ENCODE assay signal across 10 cellular contexts in genomic region chr18:63311481-63312409, GRCh38. TPM values are rescaled to one million over a fixed set of nuclear protein-coding genes. Genes with fewer than 3 reads are reported as not detected.
DNase-seq lines count a peak whose midpoint lies in the region; ATAC-seq and TF ChIP-seq lines count a peak whose summit lies in the region.
"Had no signal": no experiment of that assay in that cellular context is flagged by ENCODE, and none has a peak within 500 bp of the region (broad histone marks: within the 10 kb centered on the region; RNA-seq: fewer than 3 reads in every experiment).

No MANE protein-coding gene starts in this region.

- TF ChIP-seq CTCF in GM20000 (IDR thresholded peaks at IDR 0.05; ENCODE audit: extremely low read depth, missing control alignments) (no peak), neural progenitor cell (IDR thresholded peaks at IDR 0.05) (no peak)

- H3K4me1 Mint-ChIP-seq in neural progenitor cell = peaks cover 13% of the 10 kb centered on the region

- no peaks in the 10 kb centered on the region for H4K20me1 ChIP-seq in neural progenitor cell (ENCODE audit: low read depth)

- no peak overlapping the region for H3K9ac ChIP-seq in neural progenitor cell

- peaks cover 11% of the 10 kb centered on the region for H3K27me3 ChIP-seq in neural progenitor cell

- H3K27ac ChIP-seq in neural progenitor cell = no peak overlapping the region
- H3K27ac ChIP-seq: psoas muscle had no signal

- no peaks in the 10 kb centered on the region for H3K9me3 Mint-ChIP-seq in neural progenitor cell

- no peak overlapping the region for H3K4me3 ChIP-seq in neural progenitor cell
- H3K4me3 ChIP-seq: psoas muscle had no signal

- H3K4me1 ChIP-seq in neural progenitor cell = peaks cover 11% of the 10 kb centered on the region

- H3K27ac Mint-ChIP-seq in neural progenitor cell = no peak overlapping the region

- DNase-seq in GM20000 (ENCODE audit: low spot score) (peak; percentile 61), kidney glomerular epithelial cell (lab: John Stamatoyannopoulos, UW) (peak; percentile 75), SKM-1 (lab: John Stamatoyannopoulos, UW; ENCODE audit: unreplicated experiment) (no peak), neural progenitor cell (ENCODE audit: low spot score) (no peak), Ammon's horn (ENCODE audit: low spot score) (no peak)
- DNase-seq in activated effector memory CD4-positive, alpha-beta T cell treated with anti-CD3 and anti-CD28 coated beads, Interleukin-2, amount 50 U/mL, for 16 hours = no peak
- DNase-seq: NCI-H82, psoas muscle had no signal

- no peaks in the 10 kb centered on the region for H3K27me3 Mint-ChIP-seq in neural progenitor cell (ENCODE audit: insufficient read depth, low read depth)

- ATAC-seq in GM18499 (IDR thresholded peaks at IDR 0.05; ENCODE audit: insufficient read depth, unreplicated experiment) (peak; percentile 56), HG03196 (IDR thresholded peaks at IDR 0.05; ENCODE audit: unreplicated experiment) (peak; percentile 66)
- ATAC-seq: psoas muscle had no signal

- H3K4me3 Mint-ChIP-seq in neural progenitor cell = no peak overlapping the region

- no peak overlapping the region for H2AFZ ChIP-seq in neural progenitor cell (replicated peaks)

- no peak overlapping the region for H3K4me2 ChIP-seq in neural progenitor cell

- peaks cover 16% of the 10 kb centered on the region for H3K36me3 Mint-ChIP-seq in neural progenitor cell

- no peaks in the 10 kb centered on the region for H3K79me2 ChIP-seq in neural progenitor cell (ENCODE audit: low read depth)

- H3F3A ChIP-seq in neural progenitor cell (ENCODE audit: low read depth) = no peaks in the 10 kb centered on the region

- no peaks in the 10 kb centered on the region for H3K9me3 ChIP-seq in neural progenitor cell (ENCODE audit: low read depth)
- H3K9me3 ChIP-seq: psoas muscle had no signal

- H3K36me3 ChIP-seq in neural progenitor cell = no peaks in the 10 kb centered on the region

RNA-seq across cellular contexts. Expression of gene BCL2, which starts 7.8 kb away (rescaled TPM):
- 4.2 and 4.9 TPM in 2 replicates for total RNA-seq in neural progenitor cell (ENCODE audit: low replicate concordance)

RNA-seq across cellular contexts. Expression of gene KDSR, which starts 55.3 kb away (rescaled TPM):
- 20.6 and 21.2 TPM in 2 replicates for total RNA-seq in neural progenitor cell (ENCODE audit: low replicate concordance)

Comparison
In these comparisons a context has a peak if more than half of its experiments do, and no peak if none do; other contexts are left out.
1. DNase-seq: peak in GM20000 (single experiment) and kidney glomerular epithelial cell (single experiment); none in SKM-1 (single experiment), neural progenitor cell (single experiment), activated effector memory CD4-positive, alpha-beta T cell treated with anti-CD3 and anti-CD28 coated beads, Interleukin-2, amount 50 U/mL, for 16 hours (single experiment) and Ammon's horn (single experiment).